Comparison of ENCODE assay signal across 8 cellular contexts in genomic region chr5:174327317-174327864, GRCh38.
DNase-seq lines count a peak whose midpoint lies in the region; ATAC-seq and TF ChIP-seq lines count a peak whose summit lies in the region.

No MANE protein-coding gene starts in this region.

- H3K27ac Mint-ChIP-seq in CD4-positive, alpha-beta memory T cell = no peak overlapping the region

- H3K36me3 ChIP-seq in CD4-positive, alpha-beta memory T cell (ENCODE audit: insufficient read depth, low read length) = no peaks in the 10 kb centered on the region
- no peaks in the 10 kb centered on the region for H3K36me3 ChIP-seq in liver (ENCODE audit: control insufficient read depth in 4 of 4, insufficient read depth in 3 of 4, low read depth in 1 of 4, low read length in 3 of 4)

- peaks cover 7 to 12% of the 10 kb centered on the region in 2 donors for H3K27me3 Mint-ChIP-seq in CD4-positive, alpha-beta memory T cell

- peaks cover 0 to 3% (median 0%) of the 10 kb centered on the region in 8 donors for H3K9me3 Mint-ChIP-seq in CD4-positive, alpha-beta memory T cell

- CTCF ChIA-PET in CD4-positive, alpha-beta memory T cell (lab: Charles Lee; ENCODE audit: partially characterized antibody) = interaction anchor here (1.2 kb wide), 1 partner anchor 423 kb away, joined by 3 read pairs; no protein-coding TSS in a partner anchor

- WGBS in liver = 40% methylated on average over 10 of the region's 10 CpGs

- H3K4me3 ChIP-seq in CD4-positive, alpha-beta memory T cell (ENCODE audit: low read length in 2 of 2) = no peak overlapping the region
- H3K4me3 ChIP-seq in cardiac fibroblast (replicated peaks in 1 of 2; ENCODE audit: low read depth in 2 of 2, low read length in 2 of 2) = no peak overlapping the region
- no peak overlapping the region for H3K4me3 ChIP-seq in liver (ENCODE audit: low read depth in 1 of 3, low read length in 3 of 3)

- H3K27me3 ChIP-seq in CD4-positive, alpha-beta memory T cell (ENCODE audit: insufficient read depth, low read length) = no peaks in the 10 kb centered on the region
- H3K27me3 ChIP-seq in liver (ENCODE audit: control insufficient read depth in 4 of 4, insufficient read depth in 4 of 4, low read length in 3 of 4) = peaks cover 0 to 12% (median 0%) of the 10 kb centered on the region in 4 donors

- no peaks in the 10 kb centered on the region for H3K36me3 Mint-ChIP-seq in CD4-positive, alpha-beta memory T cell

- H3K9me3 ChIP-seq in CD4-positive, alpha-beta memory T cell (ENCODE audit: control insufficient read depth in 1 of 2, low read length in 2 of 2) = no peaks in the 10 kb centered on the region
- H3K9me3 ChIP-seq in liver (ENCODE audit: control insufficient read depth in 4 of 4, low read length in 3 of 4) = no peaks in the 10 kb centered on the region

- H3K9ac ChIP-seq in liver (ENCODE audit: low read depth in 1 of 2, low read length in 2 of 2) = no peak overlapping the region

- no peak for ATAC-seq in HG03139 (IDR thresholded peaks at IDR 0.05; ENCODE audit: unreplicated experiment)

- H3K4me3 Mint-ChIP-seq in CD4-positive, alpha-beta memory T cell = no peak overlapping the region

- no peak overlapping the region for H3K27ac ChIP-seq in CD4-positive, alpha-beta memory T cell (ENCODE audit: low read depth, low read length)
- H3K27ac ChIP-seq in liver (ENCODE audit: low read depth in 1 of 2, low read length in 2 of 2) = no peak overlapping the region
- H3K27ac ChIP-seq in substantia nigra (ENCODE audit: low read depth, low read length, poor library complexity, severe bottlenecking) = no peak overlapping the region

- no peaks in the 10 kb centered on the region for H3K4me1 ChIP-seq in CD4-positive, alpha-beta memory T cell (ENCODE audit: insufficient read depth, low read length)
- H3K4me1 ChIP-seq in liver (ENCODE audit: control insufficient read depth in 4 of 4, insufficient read depth in 4 of 4, low read length in 3 of 4) = no peaks in the 10 kb centered on the region

- peaks cover 0 to 1% (median 0%) of the 10 kb centered on the region in 4 donors for H3K4me1 Mint-ChIP-seq in CD4-positive, alpha-beta memory T cell

- peak; percentile 58 to 76 for TF ChIP-seq RAD21 in liver (IDR thresholded peaks at IDR 0.05)

- POLR2A ChIA-PET in CD4-positive, alpha-beta memory T cell (lab: Charles Lee; ENCODE audit: partially characterized antibody) = no interaction called here

- DNase-seq in CD4-positive, alpha-beta memory T cell = peak in 4 of 5 donors; percentile 15 to 33 (median 26)
- DNase-seq in GM20000 (ENCODE audit: low spot score) (peak; percentile 70), NCI-H1105 treated with DMSO at 0.1 percent for 48 hours (lab: John Stamatoyannopoulos, UW) (peak; percentile 80), T-helper 1 cell (peak in 3 of 5 donors; percentile 13 to 42 (median 17)), cardiac fibroblast (ENCODE audit: low read depth in 2 of 2) (peak; percentile 75 to 86), substantia nigra (lab: John Stamatoyannopoulos, UW) (peak in 27 of 49 donors; percentile 2 to 59 (median 27))

- TF ChIP-seq CTCF in GM20000 (IDR thresholded peaks at IDR 0.05; ENCODE audit: extremely low read depth, missing control alignments) (peak; percentile 73), cardiac fibroblast (IDR thresholded peaks at IDR 0.05; ENCODE audit: low read depth, low read length) (peak; percentile 74), liver (IDR thresholded peaks at IDR 0.05; ENCODE audit: low read depth, low read length, missing input control) (peak; percentile 70)

- intact Hi-C loops in CD4-positive, alpha-beta memory T cell (cut with micrococcal nuclease) = loop anchor here (5.0 kb wide), 1 partner anchor 610 kb away; no protein-coding TSS in a partner anchor

TF ChIP-seq in liver, 16 proteins besides CTCF, POLR2A, EP300 and RAD21:
- TF ChIP-seq GABPA (IDR thresholded peaks at IDR 0.05 in 1 of 2, conservative IDR thresholded peaks at IDR 0.05 in 1 of 2) = no peak
- no peak for TF ChIP-seq RXRA (IDR thresholded peaks at IDR 0.05)
- no peak for TF ChIP-seq REST (IDR thresholded peaks at IDR 0.05)
- no peak for TF ChIP-seq JUND (IDR thresholded peaks at IDR 0.05)

Comparison
In these comparisons a context has a peak if more than half of its experiments do, and no peak if none do; other contexts are left out.
1. DNase-seq: peak in every context shown above with its lines; median percentile 80 in cardiac fibroblast; 80 in NCI-H1105 treated with DMSO at 0.1 percent for 48 hours; 70 in GM20000; 27 in substantia nigra; 26 in CD4-positive, alpha-beta memory T cell; 17 in T-helper 1 cell.